ENCODE assay signal across 8 cellular contexts in genomic region chr4:16205298-16206164, GRCh38. TPM values are rescaled to one million over a fixed set of nuclear protein-coding genes. Genes with fewer than 3 reads are reported as not detected.
DNase-seq lines count a peak whose midpoint lies in the region; ATAC-seq and TF ChIP-seq lines count a peak whose summit lies in the region.

No MANE protein-coding gene starts in this region.

- DNase-seq in AML-193 (lab: John Stamatoyannopoulos, UW) (peak; percentile 34 to 38), NCI-H187 (lab: John Stamatoyannopoulos, UW) (peak; percentile 90 to 93), astrocyte of the spinal cord (ENCODE audit: low read depth, low spot score) (no peak), left kidney (ENCODE audit: low read depth, low spot score) (peak; percentile 43), mesenteric fat pad (ENCODE audit: low spot score) (no peak)
- no peak for DNase-seq in effector CD4-positive, alpha-beta T cell

- ATAC-seq in GM18502 (IDR thresholded peaks at IDR 0.05; ENCODE audit: poor library complexity, unreplicated experiment) (peak; percentile 94), HG02798 (IDR thresholded peaks at IDR 0.05; ENCODE audit: poor library complexity, unreplicated experiment) (peak; percentile 87)

- H3K4me3 ChIP-seq in astrocyte of the spinal cord (ENCODE audit: low read depth, low read length) = no peak overlapping the region

- TF ChIP-seq CTCF in astrocyte of the spinal cord (IDR thresholded peaks at IDR 0.05; ENCODE audit: low read depth, low read length) = peak; percentile 56

- in situ Hi-C loops in astrocyte of the spinal cord (cut with HindIII; ENCODE audit: low sequenced_read_pairs) = no loop called here

RNA-seq across cellular contexts. Expression of gene TAPT1, which starts 20.7 kb away (rescaled TPM):
- 44.2 TPM for total RNA-seq in mesenteric fat pad

Comparison
In these comparisons a context has a peak if more than half of its experiments do, and no peak if none do; other contexts are left out.
1. DNase-seq: peak in AML-193 (2 of 2), NCI-H187 (2 of 2) and left kidney (single experiment); none in astrocyte of the spinal cord (single experiment), effector CD4-positive, alpha-beta T cell (single experiment) and mesenteric fat pad (single experiment).